26 cellular contexts compared by ENCODE assay signal in genomic region chr17:67770539-67770938, GRCh38. TPM values are rescaled to one million over a fixed set of nuclear protein-coding genes. Genes with fewer than 3 reads are reported as not detected.
DNase-seq lines count a peak whose midpoint lies in the region; ATAC-seq, FAIRE-seq and TF ChIP-seq lines count a peak whose summit lies in the region.
"Had no signal": no experiment of that assay in that cellular context is flagged by ENCODE, and none has a peak within 500 bp of the region (broad histone marks: within the 10 kb centered on the region; RNA-seq: fewer than 3 reads in every experiment).

No MANE protein-coding gene starts in this region.

- no peaks in the 10 kb centered on the region for H3K23me2 ChIP-seq in H1 (ENCODE audit: low read depth, low read length)

- no peaks in the 10 kb centered on the region for H3K4me1 Mint-ChIP-seq in activated T-helper 17 cell treated with anti-CD3 and anti-CD28 coated beads, Interleukin-2, amount 50 U/mL, for 72 hours
- H3K4me1 Mint-ChIP-seq in stimulated activated effector memory CD8-positive, alpha-beta T cell treated with anti-CD3 and anti-CD28 coated beads, Interleukin-12 subunit alpha, Interleukin-12 subunit beta, amount 100 ng/mL, for 72 hours, result no peaks in the 10 kb centered on the region
- H3K4me1 Mint-ChIP-seq: B cell; CD4-positive, alpha-beta memory T cell; CD4-positive, CD25-positive, alpha-beta regulatory T cell; CD8-positive, alpha-beta memory T cell had no signal

- TF ChIP-seq EP300 in H1 (IDR thresholded peaks at IDR 0.05; ENCODE audit: borderline replicate concordance in 1 of 2, low read depth in 2 of 2, low read length in 2 of 2), result no peak

- no peak for FAIRE-seq in H1 (lab: Jason Lieb, UNC)
- FAIRE-seq in kidney (lab: Jason Lieb, UNC), result no peak
- FAIRE-seq: A204.1, GM12891, GM19239 had no signal

- 92% methylated on average over 3 of the region's 3 CpGs; no CpG with 5 or more reads in 1 of the 2 experiments for WGBS in H1 (ENCODE audit: extremely low coverage in 1 of 2, insufficient coverage in 1 of 2, insufficient read length in 1 of 2, insufficient replicate concordance in 2 of 2, low coverage in 1 of 2, low lambda C conversion rate in 2 of 2, missing lambda C conversion rate in 1 of 2), 2 experiments

- intact Hi-C loops in kidney (cut with DNase I), result no loop called here

- H4K20me1 ChIP-seq in H1 (replicated peaks in 1 of 2; ENCODE audit: control insufficient read depth in 1 of 2, insufficient read depth in 2 of 2, low read length in 2 of 2), result no peaks in the 10 kb centered on the region
- H4K20me1 ChIP-seq: BLaER1 treated with 17β-estradiol and CSF1 and Interleukin-3, amounts not matched to agents 10 nM and 100 nM had no signal

- H3K36me3 Mint-ChIP-seq in activated T-helper 17 cell treated with anti-CD3 and anti-CD28 coated beads, Interleukin-2, amount 50 U/mL, for 72 hours (ENCODE audit: low read depth), result no peaks in the 10 kb centered on the region
- H3K36me3 Mint-ChIP-seq in stimulated activated effector memory CD8-positive, alpha-beta T cell treated with anti-CD3 and anti-CD28 coated beads, Interleukin-12 subunit alpha, Interleukin-12 subunit beta, amount 100 ng/mL, for 72 hours, result no peaks in the 10 kb centered on the region
- H3K36me3 Mint-ChIP-seq: CD4-positive, CD25-positive, alpha-beta regulatory T cell had no signal

- no peak for TF ChIP-seq POLR2A in H1 (IDR thresholded peaks at IDR 0.05; ENCODE audit: control extremely low read depth in 1 of 2, low read depth in 2 of 2, low read length in 2 of 2)

- no peak for ATAC-seq in activated T-helper 17 cell treated with anti-CD3 and anti-CD28 coated beads, Interleukin-2, amount 50 U/mL, for 72 hours (replicated peaks)
- peak; percentile 75 for ATAC-seq in stimulated activated effector memory CD8-positive, alpha-beta T cell treated with anti-CD3 and anti-CD28 coated beads, Interleukin-12 subunit alpha, Interleukin-12 subunit beta, amount 100 ng/mL, for 72 hours

- no peak overlapping the region for H3K18ac ChIP-seq in H1 (ENCODE audit: extremely low read depth, low read length)

- no peaks in the 10 kb centered on the region for H3K79me1 ChIP-seq in H1 (ENCODE audit: low read depth, low read length)

- H2BK120ac ChIP-seq in H1 (replicated peaks; ENCODE audit: low read depth, low read length), result no peak overlapping the region

- H2AK5ac ChIP-seq in H1 (ENCODE audit: low read depth, low read length), result no peak overlapping the region

- H3K4me3 ChIP-seq in H1 (ENCODE audit: extremely low read depth in 1 of 4, insufficient read depth in 2 of 4, low read depth in 3 of 4, low read length in 4 of 4) (no peak overlapping the region), kidney (ENCODE audit: low read length in 2 of 2) (no peak overlapping the region), right atrium auricular region (no peak overlapping the region)
- H3K4me3 ChIP-seq: BLaER1 treated with 17β-estradiol and CSF1 and Interleukin-3, amounts not matched to agents 10 nM and 100 nM had no signal

- no peak overlapping the region for H3K4me3 Mint-ChIP-seq in activated T-helper 17 cell treated with anti-CD3 and anti-CD28 coated beads, Interleukin-2, amount 50 U/mL, for 72 hours
- H3K4me3 Mint-ChIP-seq in stimulated activated effector memory CD8-positive, alpha-beta T cell treated with anti-CD3 and anti-CD28 coated beads, Interleukin-12 subunit alpha, Interleukin-12 subunit beta, amount 100 ng/mL, for 72 hours, result no peak overlapping the region
- H3K4me3 Mint-ChIP-seq: B cell; CD4-positive, alpha-beta memory T cell; CD4-positive, CD25-positive, alpha-beta regulatory T cell; CD8-positive, alpha-beta memory T cell had no signal

- TF ChIP-seq CTCF in H1 (IDR thresholded peaks at IDR 0.05; ENCODE audit: control extremely low read depth in 1 of 3, insufficient read depth in 1 of 3, low read depth in 1 of 3, low read length in 3 of 3) (no peak), kidney (IDR thresholded peaks at IDR 0.05; ENCODE audit: borderline replicate concordance, extremely low read depth, insufficient read depth) (no peak), right atrium auricular region (IDR thresholded peaks at IDR 0.05) (no peak)

- H3K9me3 ChIP-seq in H1 (ENCODE audit: insufficient read depth in 2 of 2, low read depth in 1 of 2, low read length in 1 of 2) (no peaks in the 10 kb centered on the region), kidney (ENCODE audit: control insufficient read depth in 1 of 2, low read length in 2 of 2) (no peaks in the 10 kb centered on the region), right atrium auricular region (no peaks in the 10 kb centered on the region)

- no peak overlapping the region for H3K56ac ChIP-seq in H1 (replicated peaks; ENCODE audit: insufficient read length, low read depth, low read length)

- peak overlapping the region; percentile 65 for H4K91ac ChIP-seq in H1 (replicated peaks; ENCODE audit: insufficient read length, low read length)

- no peak overlapping the region for H3K4me2 ChIP-seq in H1 (ENCODE audit: insufficient read depth in 1 of 2, low read depth in 2 of 2, low read length in 2 of 2)
- H3K4me2 ChIP-seq: BLaER1 treated with 17β-estradiol and CSF1 and Interleukin-3, amounts not matched to agents 10 nM and 100 nM had no signal

- no peak overlapping the region for H2BK15ac ChIP-seq in H1 (ENCODE audit: low read length)

- H3K14ac ChIP-seq in H1 (ENCODE audit: insufficient read length), result no peak overlapping the region

- H3K9ac ChIP-seq in H1 (replicated peaks in 1 of 4; ENCODE audit: extremely low read depth in 1 of 4, low read depth in 3 of 4, low read length in 3 of 4), result no peak overlapping the region
- H3K9ac ChIP-seq in kidney (ENCODE audit: low read length in 2 of 2), result no peak overlapping the region
- H3K9ac ChIP-seq: BLaER1 treated with 17β-estradiol and CSF1 and Interleukin-3, amounts not matched to agents 10 nM and 100 nM had no signal

- H2BK5ac ChIP-seq in H1 (ENCODE audit: low read depth, low read length), result no peak overlapping the region

- H3K27me3 ChIP-seq in H1 (replicated peaks in 1 of 4; ENCODE audit: control insufficient read depth in 3 of 4, extremely low read depth in 1 of 4, insufficient read depth in 3 of 4, low read length in 3 of 4) (no peaks in the 10 kb centered on the region), right atrium auricular region (no peaks in the 10 kb centered on the region)
- H3K27me3 ChIP-seq: BLaER1 treated with 17β-estradiol and CSF1 and Interleukin-3, amounts not matched to agents 10 nM and 100 nM had no signal

- CTCF ChIA-PET in H1 (lab: Charles Lee; ENCODE audit: partially characterized antibody), result interaction anchor here (0.6 to 1.0 kb wide), 3 partner anchors 27 to 223 kb away, joined by 3 to 4 read pairs (median 4); no protein-coding TSS in a partner anchor

- no peak overlapping the region for H2BK20ac ChIP-seq in H1 (ENCODE audit: low read length)

- H3K27me3 Mint-ChIP-seq in activated T-helper 17 cell treated with anti-CD3 and anti-CD28 coated beads, Interleukin-2, amount 50 U/mL, for 72 hours, result peaks cover 3% of the 10 kb centered on the region
- H3K27me3 Mint-ChIP-seq: B cell had no signal

- H3K4me1 ChIP-seq in H1 (replicated peaks in 1 of 4; ENCODE audit: control insufficient read depth in 3 of 4, insufficient read depth in 4 of 4, low read length in 3 of 4), result 0 out of 7 replicates have a peak, but pooled peaks cover 0 to 2% (median 0%) of the 10 kb centered on the region in 4 experiments
- no peaks in the 10 kb centered on the region for H3K4me1 ChIP-seq in kidney (ENCODE audit: control insufficient read depth in 1 of 2, insufficient read depth in 1 of 2, low read depth in 1 of 2, low read length in 2 of 2)
- H3K4me1 ChIP-seq in right atrium auricular region, result no peaks in the 10 kb centered on the region

- no peaks in the 10 kb centered on the region for H3K9me3 Mint-ChIP-seq in activated T-helper 17 cell treated with anti-CD3 and anti-CD28 coated beads, Interleukin-2, amount 50 U/mL, for 72 hours
- no peaks in the 10 kb centered on the region for H3K9me3 Mint-ChIP-seq in stimulated activated effector memory CD8-positive, alpha-beta T cell treated with anti-CD3 and anti-CD28 coated beads, Interleukin-12 subunit alpha, Interleukin-12 subunit beta, amount 100 ng/mL, for 72 hours
- H3K9me3 Mint-ChIP-seq: CD4-positive, alpha-beta memory T cell; CD8-positive, alpha-beta memory T cell had no signal

- POLR2A ChIA-PET in H1 (lab: Charles Lee; ENCODE audit: partially characterized antibody), result no interaction called here

- H2AFZ ChIP-seq in H1 (ENCODE audit: low read length), result no peak overlapping the region

- H3K23ac ChIP-seq in H1 (ENCODE audit: insufficient read length), result no peak overlapping the region

- peak overlapping the region; percentile 33; the same call in 1 of the 2 replicates for H2BK12ac ChIP-seq in H1 (ENCODE audit: low read depth, low read length)

- H3K27ac ChIP-seq in H1 (ENCODE audit: low read depth, low read length) (no peak overlapping the region), kidney (ENCODE audit: low read depth in 2 of 2, low read length in 2 of 2) (no peak overlapping the region), right atrium auricular region (no peak overlapping the region)
- H3K27ac ChIP-seq: BLaER1 treated with 17β-estradiol and CSF1 and Interleukin-3, amounts not matched to agents 10 nM and 100 nM; C4-2B had no signal

- no peak overlapping the region for H4K5ac ChIP-seq in H1 (ENCODE audit: insufficient read length, low read depth, low read length)

- H4K8ac ChIP-seq in H1 (ENCODE audit: extremely low read depth, insufficient read depth, low read length), result no peak overlapping the region; the same call in 1 of the 2 replicates

- H3K36me3 ChIP-seq in H1 (ENCODE audit: control insufficient read depth in 2 of 4, insufficient read depth in 4 of 4, low read length in 3 of 4) (no peaks in the 10 kb centered on the region), kidney (ENCODE audit: control insufficient read depth in 1 of 2, insufficient read depth in 2 of 2, low read length in 2 of 2) (no peaks in the 10 kb centered on the region), right atrium auricular region (no peaks in the 10 kb centered on the region)

- no peaks in the 10 kb centered on the region for H3K79me2 ChIP-seq in H1 (ENCODE audit: control insufficient read depth in 1 of 2, insufficient read depth in 2 of 2, low read length in 2 of 2)

- DNase-seq in H1 (ENCODE audit: low read depth in 1 of 2, low spot score in 2 of 2) (no peak), epidermal melanocyte (ENCODE audit: insufficient read length, low spot score) (no peak), ureter (ENCODE audit: low spot score) (no peak), kidney (no peak), right atrium auricular region (ENCODE audit: low spot score) (no peak)
- no peak for DNase-seq in stimulated activated effector memory CD8-positive, alpha-beta T cell treated with anti-CD3 and anti-CD28 coated beads, Interleukin-12 subunit alpha, Interleukin-12 subunit beta, amount 100 ng/mL, for 72 hours (ENCODE audit: low spot score in 2 of 2)
- DNase-seq: 8988T; AML-193; CD4-positive, alpha-beta memory T cell; CD4-positive, CD25-positive, alpha-beta regulatory T cell; CD8-positive, alpha-beta memory T cell; COR-L47; DMS 273 treated with DMSO at 0.1 percent for 48 hours; DMS153; DMS53; DMS79; DND-41; EL; GDM1 had no signal

- H3K4ac ChIP-seq in H1 (replicated peaks; ENCODE audit: insufficient read length, low read depth, low read length), result no peak overlapping the region

- TF ChIP-seq RAD21 in H1 (IDR thresholded peaks at IDR 0.05 in 1 of 2, conservative IDR thresholded peaks at IDR 0.05 in 1 of 2; ENCODE audit: low read depth in 2 of 2, low read length in 2 of 2), result no peak

- peak overlapping the region; percentile 43 for H3K27ac Mint-ChIP-seq in activated T-helper 17 cell treated with anti-CD3 and anti-CD28 coated beads, Interleukin-2, amount 50 U/mL, for 72 hours
- H3K27ac Mint-ChIP-seq in stimulated activated effector memory CD8-positive, alpha-beta T cell treated with anti-CD3 and anti-CD28 coated beads, Interleukin-12 subunit alpha, Interleukin-12 subunit beta, amount 100 ng/mL, for 72 hours, result peak overlapping the region; percentile 32
- H3K27ac Mint-ChIP-seq: B cell; CD4-positive, alpha-beta memory T cell had no signal

RNA-seq across cellular contexts. Expression of gene NOL11, which starts 52.8 kb away (rescaled TPM):
- total RNA-seq in activated T-helper 17 cell treated with anti-CD3 and anti-CD28 coated beads, Interleukin-2, amount 50 U/mL, for 72 hours, result 10 to 100 TPM; 46.1 to 75.4 TPM
- total RNA-seq in H1 (2021; fragmentation: NEBNext Ultra II Directional; extraction: Animal tissue kit (Norgen Biotek cat#: 25700)), result 97.2 and 102 TPM in 2 replicates
- polyA plus RNA-seq in H1 (2011; rRNA removed), result 28.2 and 58.0 TPM in 2 replicates
- 45.6 TPM for polyA plus RNA-seq in H1 (2011; cell fraction: cytosol; rRNA removed)
- 32.3 TPM for polyA plus RNA-seq in H1 (2011; cell fraction: nucleus; rRNA removed)
- polyA plus RNA-seq in H1 (2012, experiment 1 of 2), result 70.1 to 123 TPM (median 76.1 TPM) in 4 replicates
- polyA plus RNA-seq in H1 (2012, experiment 2 of 2), result 12.2 TPM
- 69.1 TPM for polyA plus RNA-seq in H1 (2013, experiment 1 of 2)
- 75.3 TPM for polyA plus RNA-seq in H1 (2013, experiment 2 of 2)
- polyA minus RNA-seq in H1 (2011; rRNA and poly(A)+ RNA removed), result 59.4 and 99.9 TPM in 2 replicates
- 260 TPM for polyA minus RNA-seq in H1 (2011; cell fraction: cytosol; rRNA and poly(A)+ RNA removed)
- polyA minus RNA-seq in H1 (2011; cell fraction: nucleus; rRNA and poly(A)+ RNA removed), result 80.3 TPM
- total RNA-seq in ureter, result 52.0 TPM
- 37.3 TPM for total RNA-seq in kidney
- polyA plus RNA-seq in kidney (ENCODE audit: insufficient read depth, low read depth, low replicate concordance), result 40.8 TPM
- 10 to 100 TPM; 18.6 to 18.9 TPM for total RNA-seq in right atrium auricular region

RNA-seq across cellular contexts. Expression of gene BPTF, which starts 54.8 kb away (rescaled TPM):
- 10 to 100 TPM; 73.7 to 86.4 TPM for total RNA-seq in activated T-helper 17 cell treated with anti-CD3 and anti-CD28 coated beads, Interleukin-2, amount 50 U/mL, for 72 hours
- 223 and 228 TPM in 2 replicates for total RNA-seq in H1 (2021; fragmentation: NEBNext Ultra II Directional; extraction: Animal tissue kit (Norgen Biotek cat#: 25700))
- 86.0 and 107 TPM in 2 replicates for polyA plus RNA-seq in H1 (2011; rRNA removed)
- 77.6 TPM for polyA plus RNA-seq in H1 (2011; cell fraction: cytosol; rRNA removed)
- polyA plus RNA-seq in H1 (2011; cell fraction: nucleus; rRNA removed), result 284 TPM
- polyA plus RNA-seq in H1 (2012, experiment 1 of 2), result 124 to 166 TPM (median 143 TPM) in 4 replicates
- polyA plus RNA-seq in H1 (2012, experiment 2 of 2), result 6.0 TPM
- 130 TPM for polyA plus RNA-seq in H1 (2013, experiment 1 of 2)
- polyA plus RNA-seq in H1 (2013, experiment 2 of 2), result 114 TPM
- 286 and 392 TPM in 2 replicates for polyA minus RNA-seq in H1 (2011; rRNA and poly(A)+ RNA removed)
- 97.2 TPM for polyA minus RNA-seq in H1 (2011; cell fraction: cytosol; rRNA and poly(A)+ RNA removed)
- 357 TPM for polyA minus RNA-seq in H1 (2011; cell fraction: nucleus; rRNA and poly(A)+ RNA removed)
- total RNA-seq in ureter, result 126 TPM
- 103 TPM for total RNA-seq in kidney
- 14.6 TPM for polyA plus RNA-seq in kidney (ENCODE audit: insufficient read depth, low read depth, low replicate concordance)
- total RNA-seq in right atrium auricular region, result 10 to 100 TPM; 60.3 to 92.3 TPM
